8 cellular contexts compared by ENCODE assay signal in genomic region chr11:33828604-33829429, GRCh38. TPM values are rescaled to one million over a fixed set of nuclear protein-coding genes. Genes with fewer than 3 reads are reported as not detected.
A peak's percentile ranks its signal among the peaks of the same experiment; 100 is the strongest.
DNase-seq lines count a peak whose midpoint lies in the region; ATAC-seq and TF ChIP-seq lines count a peak whose summit lies in the region.

No MANE protein-coding gene starts in this region.

- DNase-seq in natural killer cell treated with Interleukin-12 subunit alpha and Interleukin-12 subunit beta and Interleukin-15 and Interleukin-18, amount 100 ng/mL, for 72 hours (ENCODE audit: low spot score), result no peak
- DNase-seq in natural killer cell (no peak), dorsolateral prefrontal cortex (no peak), mesothelial cell of epicardium (ENCODE audit: low spot score in 2 of 2, unreplicated experiment in 2 of 2) (no peak), NCI-H1092 treated with DMSO at 0.1 percent for 48 hours (lab: John Stamatoyannopoulos, UW) (no peak), GM19240 (ENCODE audit: insufficient read length, low spot score) (no peak), foreskin melanocyte (no peak)

- peak overlapping the region; percentile 56 for H3K4me3 Mint-ChIP-seq in natural killer cell treated with Interleukin-12 subunit alpha and Interleukin-12 subunit beta and Interleukin-15 and Interleukin-18, amount 100 ng/mL, for 72 hours
- H3K4me3 Mint-ChIP-seq in natural killer cell, result no peak overlapping the region
- H3K4me3 Mint-ChIP-seq in mesothelial cell of epicardium, result peak overlapping the region; percentile 79

- no peak overlapping the region for H3K27ac ChIP-seq in dorsolateral prefrontal cortex

- no peak overlapping the region for H3K27ac Mint-ChIP-seq in natural killer cell treated with Interleukin-12 subunit alpha and Interleukin-12 subunit beta and Interleukin-15 and Interleukin-18, amount 100 ng/mL, for 72 hours
- H3K27ac Mint-ChIP-seq in natural killer cell, result no peak overlapping the region
- no peak overlapping the region for H3K27ac Mint-ChIP-seq in mesothelial cell of epicardium

- no peaks in the 10 kb centered on the region for H3K36me3 Mint-ChIP-seq in natural killer cell treated with Interleukin-12 subunit alpha and Interleukin-12 subunit beta and Interleukin-15 and Interleukin-18, amount 100 ng/mL, for 72 hours
- H3K36me3 Mint-ChIP-seq in natural killer cell, result no peaks in the 10 kb centered on the region
- H3K36me3 Mint-ChIP-seq in mesothelial cell of epicardium, result no peaks in the 10 kb centered on the region

- ATAC-seq in natural killer cell treated with Interleukin-12 subunit alpha and Interleukin-12 subunit beta and Interleukin-15 and Interleukin-18, amount 100 ng/mL, for 72 hours, result peak in 1 of 2 donors; percentile 31
- no peak for ATAC-seq in natural killer cell
- no peak for ATAC-seq in HG02623 (IDR thresholded peaks at IDR 0.05; ENCODE audit: unreplicated experiment)

- intact Hi-C loops in natural killer cell (cut with micrococcal nuclease) (loop anchor here (1.0 to 5.0 kb wide), 2 partner anchors 467 to 662 kb away; no protein-coding TSS in a partner anchor), dorsolateral prefrontal cortex (cut with DNase I) (loop anchor here in 1 of 2 donors (2.0 kb wide), 1 partner anchor 20 kb away; no protein-coding TSS in a partner anchor)

- TF ChIP-seq CTCF in natural killer cell (IDR thresholded peaks at IDR 0.05) (no peak), dorsolateral prefrontal cortex (IDR thresholded peaks at IDR 0.05 in 54 of 56, conservative IDR thresholded peaks at IDR 0.05 in 2 of 56; ENCODE audit: low read depth in 1 of 56, partially characterized antibody in 56 of 56) (no peak), mesothelial cell of epicardium (IDR thresholded peaks at IDR 0.05; ENCODE audit: unreplicated experiment) (no peak)

- peaks cover 35 to 48% of the 10 kb centered on the region in 2 donors for H3K27me3 Mint-ChIP-seq in natural killer cell treated with Interleukin-12 subunit alpha and Interleukin-12 subunit beta and Interleukin-15 and Interleukin-18, amount 100 ng/mL, for 72 hours
- H3K27me3 Mint-ChIP-seq in natural killer cell (ENCODE audit: low read depth in 2 of 2) (peaks cover 40 to 47% of the 10 kb centered on the region in 2 donors), mesothelial cell of epicardium (ENCODE audit: low read depth) (peaks cover 69% of the 10 kb centered on the region)

- no peaks in the 10 kb centered on the region for H3K9me3 Mint-ChIP-seq in natural killer cell treated with Interleukin-12 subunit alpha and Interleukin-12 subunit beta and Interleukin-15 and Interleukin-18, amount 100 ng/mL, for 72 hours
- H3K9me3 Mint-ChIP-seq in natural killer cell (no peaks in the 10 kb centered on the region), mesothelial cell of epicardium (peaks cover 5% of the 10 kb centered on the region)

- peaks cover 3 to 6% of the 10 kb centered on the region in 2 donors for H3K4me1 Mint-ChIP-seq in natural killer cell treated with Interleukin-12 subunit alpha and Interleukin-12 subunit beta and Interleukin-15 and Interleukin-18, amount 100 ng/mL, for 72 hours (ENCODE audit: low read depth in 2 of 2)
- H3K4me1 Mint-ChIP-seq in natural killer cell (peaks cover 5 to 6% of the 10 kb centered on the region in 2 donors), mesothelial cell of epicardium (peaks cover 2% of the 10 kb centered on the region)

- H3K27me3 ChIP-seq in dorsolateral prefrontal cortex, result peaks cover 0 to 30% (median 7%) of the 10 kb centered on the region in 45 donors

- H3K4me3 ChIP-seq in dorsolateral prefrontal cortex, result peak overlapping the region; percentile 29 to 74 (median 55)

RNA-seq across cellular contexts. Expression of gene FBXO3, which starts 54.5 kb away (rescaled TPM):
- total RNA-seq in natural killer cell treated with Interleukin-12 subunit alpha and Interleukin-12 subunit beta and Interleukin-15 and Interleukin-18, amount 100 ng/mL, for 72 hours, result 10 to 100 TPM; 20.8 to 25.1 TPM
- total RNA-seq in natural killer cell, result 10 to 100 TPM; 54.9 to 64.7 (median 56.2) TPM
- 10 to 100 TPM; 26.6 to 67.9 (median 53.5) TPM for total RNA-seq in dorsolateral prefrontal cortex
- total RNA-seq in mesothelial cell of epicardium, result 28.7 to 29.3 TPM (median 28.9 TPM) in 3 replicates
